ENCODE assay signal across 9 cellular contexts in the genomic region with DNA sequence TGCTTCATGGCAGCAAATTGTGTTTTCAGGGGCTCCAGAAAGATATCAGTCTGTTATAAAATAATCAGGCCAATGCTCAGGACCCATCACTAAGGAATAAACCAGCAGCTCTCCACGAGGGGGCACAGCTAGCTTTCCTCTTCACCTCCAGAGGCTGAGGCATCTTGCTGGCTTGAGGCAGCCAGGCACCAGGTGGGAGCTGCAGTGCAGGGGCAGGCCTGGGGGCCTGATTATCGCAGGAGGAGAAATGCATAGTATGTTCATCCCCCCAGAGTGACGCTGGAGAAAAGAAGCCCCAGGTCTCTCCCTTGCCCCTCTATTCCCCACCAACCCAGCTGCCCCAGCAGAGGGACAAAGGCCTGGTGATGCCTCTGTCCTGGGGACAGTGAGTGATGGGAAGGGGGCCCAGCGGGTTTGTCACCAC.
DNase-seq lines count a peak whose midpoint lies in the region; ATAC-seq and TF ChIP-seq lines count a peak whose summit lies in the region.
"Had no signal": no experiment of that assay in that cellular context is flagged by ENCODE, and none has a peak within 500 bp of the region (broad histone marks: within the 10 kb centered on the region; RNA-seq: fewer than 3 reads in every experiment).

No MANE protein-coding gene starts in this region.

- H3K27ac Mint-ChIP-seq in endothelial cell (ENCODE audit: unreplicated experiment): no peak overlapping the region

- ATAC-seq in HG03025 (IDR thresholded peaks at IDR 0.05; ENCODE audit: low FRiP score, unreplicated experiment): no peak
- ATAC-seq in GM19328 (IDR thresholded peaks at IDR 0.05; ENCODE audit: unreplicated experiment): no peak

- H3K27me3 ChIP-seq in BE2C: no peaks in the 10 kb centered on the region
- no peaks in the 10 kb centered on the region for H3K27me3 ChIP-seq in Peyer's patch
- H3K27me3 ChIP-seq: upper lobe of left lung had no signal

- H3K4me1 ChIP-seq in BE2C (no peaks in the 10 kb centered on the region), Peyer's patch (no peaks in the 10 kb centered on the region)

- H3K4me3 ChIP-seq in BE2C (ENCODE audit: low read depth, low read length): no peak overlapping the region
- no peak overlapping the region for H3K4me3 ChIP-seq in Peyer's patch
- H3K4me3 ChIP-seq: upper lobe of left lung had no signal

- DNase-seq in BE2C: peak; percentile 39
- DNase-seq in HCEC 1CT: peak; percentile 64
- peak in 2 of 3 donors; percentile 24 to 66 for DNase-seq in Peyer's patch
- peak; percentile 44 for DNase-seq in endothelial cell (ENCODE audit: low spot score)
- peak; percentile 41 for DNase-seq in middle frontal gyrus (ENCODE audit: extremely low spot score, low spot score)
- no peak for DNase-seq in NCI-H1048 (lab: John Stamatoyannopoulos, UW)
- DNase-seq: upper lobe of left lung had no signal

- TF ChIP-seq CTCF in BE2C (IDR thresholded peaks at IDR 0.05; ENCODE audit: low read depth, low read length): peak; percentile 26
- TF ChIP-seq CTCF in Peyer's patch (IDR thresholded peaks at IDR 0.05): peak in 3 of 6 experiments; percentile 44 to 51 (median 44)
- no peak for TF ChIP-seq CTCF in endothelial cell (IDR thresholded peaks at IDR 0.05; ENCODE audit: unreplicated experiment)

- no peak overlapping the region for H3K4me3 Mint-ChIP-seq in endothelial cell (ENCODE audit: unreplicated experiment)

- no peaks in the 10 kb centered on the region for H3K36me3 Mint-ChIP-seq in endothelial cell (ENCODE audit: low read depth, unreplicated experiment)

- H3K9me3 Mint-ChIP-seq in endothelial cell (ENCODE audit: unreplicated experiment): no peaks in the 10 kb centered on the region

- H3K9me3 ChIP-seq in BE2C: no peaks in the 10 kb centered on the region
- H3K9me3 ChIP-seq in Peyer's patch: no peaks in the 10 kb centered on the region
- H3K9me3 ChIP-seq: upper lobe of left lung had no signal

- TF ChIP-seq POLR2A in Peyer's patch (IDR thresholded peaks at IDR 0.05): no peak

- H3K36me3 ChIP-seq in BE2C (no peaks in the 10 kb centered on the region), Peyer's patch (no peaks in the 10 kb centered on the region)
- H3K36me3 ChIP-seq: upper lobe of left lung had no signal

- no peak overlapping the region for H3K27ac ChIP-seq in Peyer's patch
- H3K27ac ChIP-seq: upper lobe of left lung had no signal

- peaks cover 4% of the 10 kb centered on the region for H3K4me1 Mint-ChIP-seq in endothelial cell (ENCODE audit: unreplicated experiment)

- peaks cover 11% of the 10 kb centered on the region for H3K27me3 Mint-ChIP-seq in endothelial cell (ENCODE audit: unreplicated experiment)
